1 cellular context compared by ENCODE assay signal in the genomic region with DNA sequence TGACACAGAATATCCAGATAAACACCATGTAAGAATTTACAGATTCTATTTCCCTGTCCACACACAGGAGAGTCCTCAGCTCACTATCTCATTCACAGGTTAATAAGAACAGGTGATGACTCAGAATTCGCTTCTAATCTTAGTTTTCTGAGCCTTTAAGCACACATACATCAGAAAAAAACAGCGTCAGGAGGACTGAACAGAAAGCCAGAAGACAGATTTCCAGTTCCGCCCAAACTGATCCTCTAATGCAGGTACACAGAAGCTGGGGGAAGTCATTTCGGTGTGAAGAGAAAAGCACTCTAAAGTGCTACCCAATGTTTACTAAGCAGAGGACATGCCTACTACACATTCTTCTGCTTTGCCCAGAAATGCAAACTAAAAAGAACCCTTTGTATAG.
TF ChIP-seq lines count a peak whose summit lies in the region.

No MANE protein-coding gene starts in this region.

TF ChIP-seq in IMR-90, 13 proteins besides CTCF, POLR2A, EP300 and RAD21 (continued from another document):
- TF ChIP-seq ELK1 (IDR thresholded peaks at IDR 0.05; ENCODE audit: borderline replicate concordance, low read depth, low read length), result no peak
- no peak for TF ChIP-seq MAFK (IDR thresholded peaks at IDR 0.05; ENCODE audit: low read depth, low read length)
- TF ChIP-seq MXI1 (IDR thresholded peaks at IDR 0.05; ENCODE audit: borderline replicate concordance, low read depth, low read length), result no peak
TF ChIP-seq in IMR-90: peak in this region for 0.
